11 cellular contexts compared by ENCODE assay signal in the genomic region with DNA sequence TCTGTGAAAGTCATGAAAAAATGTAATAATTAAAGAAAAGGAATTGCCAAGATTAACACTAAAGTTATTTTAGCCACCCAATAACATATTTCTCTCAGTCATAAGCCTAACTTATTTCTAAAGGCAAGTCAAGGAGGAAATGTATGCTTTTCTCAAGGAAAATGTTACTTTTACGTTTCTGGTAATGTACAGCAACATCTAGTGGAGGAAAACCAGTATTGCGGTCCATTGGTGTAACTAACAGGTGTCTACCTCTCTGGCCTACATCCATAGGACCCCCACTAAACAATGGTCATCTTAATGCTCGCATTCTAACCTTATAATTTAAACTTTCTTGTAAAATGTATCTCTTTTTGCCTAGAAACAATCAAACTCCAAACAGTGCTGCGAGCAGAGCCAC.
DNase-seq lines count a peak whose midpoint lies in the region; ATAC-seq and TF ChIP-seq lines count a peak whose summit lies in the region.
"Had no signal": no experiment of that assay in that cellular context is flagged by ENCODE, and none has a peak within 500 bp of the region (broad histone marks: within the 10 kb centered on the region; RNA-seq: fewer than 3 reads in every experiment).

No MANE protein-coding gene starts in this region.

- peak; percentile 21; the same call in 1 of the 2 replicates for TF ChIP-seq RAD21 in SK-N-SH (IDR thresholded peaks at IDR 0.05; ENCODE audit: low read length)

- no peak for TF ChIP-seq EP300 in SK-N-SH (IDR thresholded peaks at IDR 0.05; ENCODE audit: borderline replicate concordance in 1 of 2, low read depth in 1 of 2, low read length in 1 of 2)

- H3K4me2 ChIP-seq in SK-N-SH (no peak overlapping the region), osteoblast (ENCODE audit: insufficient read depth, low read length) (no peak overlapping the region)

- CTCF ChIA-PET in SK-N-SH (lab: Yijun Ruan, JAX) = no interaction called here

- no peak for ATAC-seq in SK-N-SH treated with all-trans-retinoic acid at 6 μM for 48 hours
- no peak for ATAC-seq in HG03571 (IDR thresholded peaks at IDR 0.05; ENCODE audit: unreplicated experiment)

- intact Hi-C loops in colonic mucosa (cut with DNase I) = loop anchor here (10.0 kb wide), 1 partner anchor 344 kb away; no protein-coding TSS in a partner anchor

- no peak overlapping the region for H3K9ac ChIP-seq in SK-N-SH
- no peak overlapping the region for H3K9ac ChIP-seq in colonic mucosa (ENCODE audit: low read depth in 2 of 2, low read length in 2 of 2)

- POLR2A ChIA-PET in SK-N-SH (lab: Yijun Ruan, JAX) = no interaction called here

- H2AFZ ChIP-seq in SK-N-SH (ENCODE audit: low read depth) = no peak overlapping the region
- H2AFZ ChIP-seq in osteoblast (ENCODE audit: low read length) = no peak overlapping the region

- 1% methylated on average over 4 of the region's 4 CpGs for WGBS in SK-N-SH (ENCODE audit: low lambda C conversion rate)

- H3K79me2 ChIP-seq in SK-N-SH (ENCODE audit: insufficient read depth) (no peaks in the 10 kb centered on the region), osteoblast (ENCODE audit: insufficient read depth, low read length) (no peaks in the 10 kb centered on the region)

- TF ChIP-seq CTCF in SK-N-SH (IDR thresholded peaks at IDR 0.05) (peak; percentile 31), colonic mucosa (IDR thresholded peaks at IDR 0.05) (peak; percentile 31), osteoblast (IDR thresholded peaks at IDR 0.05; ENCODE audit: extremely low read depth, low read depth, low read length) (peak; percentile 48)

- H3K9me2 ChIP-seq in SK-N-SH = no peaks in the 10 kb centered on the region

- H3F3A ChIP-seq in SK-N-SH (replicated peaks; ENCODE audit: insufficient read depth) = no peaks in the 10 kb centered on the region

- H3K4me1 ChIP-seq in SK-N-SH (ENCODE audit: control insufficient read depth in 1 of 2, insufficient read depth in 2 of 2, low read depth in 1 of 2, low read length in 1 of 2) (no peaks in the 10 kb centered on the region), colonic mucosa (no peaks in the 10 kb centered on the region), osteoblast (ENCODE audit: insufficient read depth, low read length) (no peaks in the 10 kb centered on the region)

- H3K27ac ChIP-seq in SK-N-SH (ENCODE audit: low read depth in 2 of 2, low read length in 1 of 2) (no peak overlapping the region), colonic mucosa (no peak overlapping the region), osteoblast (ENCODE audit: low read depth, low read length) (no peak overlapping the region)

- H3K4me3 ChIP-seq in SK-N-SH (ENCODE audit: low read depth in 2 of 2, low read length in 1 of 2) (no peak overlapping the region), colonic mucosa (no peak overlapping the region), osteoblast (ENCODE audit: insufficient read depth, low read length) (no peak overlapping the region)

- H4K20me1 ChIP-seq in SK-N-SH (ENCODE audit: insufficient read depth) = no peaks in the 10 kb centered on the region
- no peaks in the 10 kb centered on the region for H4K20me1 ChIP-seq in osteoblast (ENCODE audit: insufficient read depth, low read length)

- H3K36me3 ChIP-seq in SK-N-SH (replicated peaks in 1 of 2; ENCODE audit: control insufficient read depth in 1 of 2, insufficient read depth in 2 of 2, low read length in 1 of 2) = no peaks in the 10 kb centered on the region
- H3K36me3 ChIP-seq in colonic mucosa = no peaks in the 10 kb centered on the region
- no peaks in the 10 kb centered on the region for H3K36me3 ChIP-seq in osteoblast (ENCODE audit: insufficient read depth, low read length)

- no peak for DNase-seq in SK-N-SH
- peak; percentile 24 for DNase-seq in MV-4-11 (lab: John Stamatoyannopoulos, UW)
- no peak for DNase-seq in colonic mucosa
- no peak for DNase-seq in osteoblast (ENCODE audit: insufficient read length, low spot score, missing footprints)
- no peak for DNase-seq in LoVo (ENCODE audit: low spot score)
- DNase-seq in NCI-H146 (lab: John Stamatoyannopoulos, UW) = no peak
- DNase-seq: activated naive CD4-positive, alpha-beta T cell; NCI-H1105 treated with DMSO at 0.1 percent for 48 hours; T-helper 1 cell had no signal

- H3K27me3 ChIP-seq in SK-N-SH (ENCODE audit: insufficient read depth) = no peaks in the 10 kb centered on the region
- H3K27me3 ChIP-seq in colonic mucosa = no peaks in the 10 kb centered on the region
- H3K27me3 ChIP-seq in osteoblast (ENCODE audit: insufficient read depth, low read length) = no peaks in the 10 kb centered on the region

- peaks cover 13% of the 10 kb centered on the region; the same call in 1 of the 2 replicates for H3K9me3 ChIP-seq in SK-N-SH
- peaks cover 7% of the 10 kb centered on the region for H3K9me3 ChIP-seq in colonic mucosa
- peaks cover 20% of the 10 kb centered on the region for H3K9me3 ChIP-seq in osteoblast (ENCODE audit: low read depth, low read length)

TF ChIP-seq in SK-N-SH, 30 proteins besides CTCF, POLR2A, EP300 and RAD21:
- TF ChIP-seq SMC3 (IDR thresholded peaks at IDR 0.05; ENCODE audit: low read depth, low read length) = peak; percentile 20; the same call in 1 of the 2 replicates
- no peak for TF ChIP-seq TCF12 (IDR thresholded peaks at IDR 0.05)

TF ChIP-seq in SK-N-SH treated with all-trans-retinoic acid at 6 μM for 48 hours, 23 proteins besides CTCF, POLR2A, EP300 and RAD21:
- TF ChIP-seq ZNF70 (CRISPR knock-in tag; IDR thresholded peaks at IDR 0.05) = no peak
- TF ChIP-seq, protein P1, sequence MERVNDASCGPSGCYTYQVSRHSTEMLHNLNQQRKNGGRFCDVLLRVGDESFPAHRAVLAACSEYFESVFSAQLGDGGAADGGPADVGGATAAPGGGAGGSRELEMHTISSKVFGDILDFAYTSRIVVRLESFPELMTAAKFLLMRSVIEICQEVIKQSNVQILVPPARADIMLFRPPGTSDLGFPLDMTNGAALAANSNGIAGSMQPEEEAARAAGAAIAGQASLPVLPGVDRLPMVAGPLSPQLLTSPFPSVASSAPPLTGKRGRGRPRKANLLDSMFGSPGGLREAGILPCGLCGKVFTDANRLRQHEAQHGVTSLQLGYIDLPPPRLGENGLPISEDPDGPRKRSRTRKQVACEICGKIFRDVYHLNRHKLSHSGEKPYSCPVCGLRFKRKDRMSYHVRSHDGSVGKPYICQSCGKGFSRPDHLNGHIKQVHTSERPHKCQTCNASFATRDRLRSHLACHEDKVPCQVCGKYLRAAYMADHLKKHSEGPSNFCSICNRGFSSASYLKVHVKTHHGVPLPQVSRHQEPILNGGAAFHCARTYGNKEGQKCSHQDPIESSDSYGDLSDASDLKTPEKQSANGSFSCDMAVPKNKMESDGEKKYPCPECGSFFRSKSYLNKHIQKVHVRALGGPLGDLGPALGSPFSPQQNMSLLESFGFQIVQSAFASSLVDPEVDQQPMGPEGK (CRISPR knock-in tag; IDR thresholded peaks at IDR 0.05; ENCODE audit: borderline replicate concordance) = no peak
- no peak for TF ChIP-seq ZC3H10 (CRISPR knock-in tag; IDR thresholded peaks at IDR 0.05)
- TF ChIP-seq ESRRG (CRISPR knock-in tag; IDR thresholded peaks at IDR 0.05) = no peak
- TF ChIP-seq ARNTL (CRISPR knock-in tag; IDR thresholded peaks at IDR 0.05; ENCODE audit: borderline replicate concordance, low read depth) = no peak
- no peak for TF ChIP-seq RARB (CRISPR knock-in tag; IDR thresholded peaks at IDR 0.05)
- TF ChIP-seq OSR1 (CRISPR knock-in tag; IDR thresholded peaks at IDR 0.05) = no peak
- TF ChIP-seq, protein P2, sequence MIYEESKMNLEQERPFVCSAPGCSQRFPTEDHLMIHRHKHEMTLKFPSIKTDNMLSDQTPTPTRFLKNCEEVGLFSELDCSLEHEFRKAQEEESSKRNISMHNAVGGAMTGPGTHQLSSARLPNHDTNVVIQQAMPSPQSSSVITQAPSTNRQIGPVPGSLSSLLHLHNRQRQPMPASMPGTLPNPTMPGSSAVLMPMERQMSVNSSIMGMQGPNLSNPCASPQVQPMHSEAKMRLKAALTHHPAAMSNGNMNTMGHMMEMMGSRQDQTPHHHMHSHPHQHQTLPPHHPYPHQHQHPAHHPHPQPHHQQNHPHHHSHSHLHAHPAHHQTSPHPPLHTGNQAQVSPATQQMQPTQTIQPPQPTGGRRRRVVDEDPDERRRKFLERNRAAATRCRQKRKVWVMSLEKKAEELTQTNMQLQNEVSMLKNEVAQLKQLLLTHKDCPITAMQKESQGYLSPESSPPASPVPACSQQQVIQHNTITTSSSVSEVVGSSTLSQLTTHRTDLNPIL (CRISPR knock-in tag; IDR thresholded peaks at IDR 0.05; ENCODE audit: low read depth) = no peak
- no peak for TF ChIP-seq ZNF8 (CRISPR knock-in tag; IDR thresholded peaks at IDR 0.05)
- no peak for TF ChIP-seq TCF4 (CRISPR knock-in tag; IDR thresholded peaks at IDR 0.05; ENCODE audit: borderline replicate concordance)
- TF ChIP-seq TOX (CRISPR knock-in tag; IDR thresholded peaks at IDR 0.05; ENCODE audit: borderline replicate concordance) = no peak
- TF ChIP-seq ISL1 (CRISPR knock-in tag; IDR thresholded peaks at IDR 0.05) = no peak
TF ChIP-seq in SK-N-SH treated with all-trans-retinoic acid at 6 μM for 48 hours: peak in this region for 0.
